9 cellular contexts compared by ENCODE assay signal in the genomic region with DNA sequence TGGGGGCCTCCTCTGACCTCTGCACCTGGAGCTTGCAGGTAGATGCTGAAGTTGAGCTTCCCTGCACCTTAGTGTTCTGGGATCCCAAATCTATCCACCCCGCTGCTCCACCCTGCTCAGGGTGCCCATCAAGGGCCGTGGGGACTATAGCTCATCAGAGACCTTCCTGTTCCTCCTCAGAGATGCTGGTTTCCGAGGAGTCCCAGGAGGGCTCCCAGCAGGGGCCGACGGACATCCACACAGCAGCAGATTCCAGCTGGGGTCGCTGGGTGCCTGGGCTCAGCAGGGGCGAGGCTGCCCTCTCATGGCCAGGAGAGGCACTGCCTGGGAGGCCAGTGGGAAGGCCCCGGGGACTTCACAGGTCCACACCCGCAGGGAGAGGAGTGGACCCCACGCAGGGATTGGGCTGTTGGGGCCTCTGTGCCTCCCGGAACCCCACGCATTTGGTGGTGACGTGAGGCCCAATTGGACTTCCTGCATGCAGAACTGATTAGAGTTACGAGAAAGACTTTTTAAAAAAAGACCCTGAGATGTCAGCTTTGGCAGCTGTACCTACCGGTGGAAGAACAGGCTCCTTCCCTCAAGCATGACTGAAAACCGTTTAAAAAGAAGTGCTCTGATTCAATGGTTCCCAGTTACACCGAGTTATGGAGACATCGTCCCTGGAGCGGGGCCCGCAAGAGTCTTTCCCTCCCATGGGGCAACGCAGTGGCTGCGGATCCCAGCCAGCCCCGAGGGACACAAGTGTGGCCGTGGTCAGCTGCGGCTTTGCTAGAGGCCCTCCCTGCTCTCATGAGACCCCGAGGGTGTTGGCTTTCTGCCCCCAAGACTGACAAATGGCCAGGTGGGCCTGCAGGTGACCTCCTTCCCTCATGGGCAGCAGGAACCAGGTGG. TPM values are rescaled to one million over a fixed set of nuclear protein-coding genes. Genes with fewer than 3 reads are reported as not detected.
DNase-seq lines count a peak whose midpoint lies in the region; ATAC-seq and TF ChIP-seq lines count a peak whose summit lies in the region.
"Had no signal": no experiment of that assay in that cellular context is flagged by ENCODE, and none has a peak within 500 bp of the region (broad histone marks: within the 10 kb centered on the region; RNA-seq: fewer than 3 reads in every experiment).

No MANE protein-coding gene starts in this region.

- no peak overlapping the region for H3K27ac ChIP-seq in CD8-positive, alpha-beta T cell (ENCODE audit: low read depth, low read length)
- H3K27ac ChIP-seq: SK-N-MC had no signal

- peak overlapping the region; percentile 41 for H3K27ac Mint-ChIP-seq in CD8-positive, alpha-beta T cell
- H3K27ac Mint-ChIP-seq in activated naive CD8-positive, alpha-beta T cell treated with anti-CD3 and anti-CD28 coated beads, Interleukin-2, amount 10 ng/mL, durations not matched to agents 7 days and 5 days = peak overlapping the region; percentile 98

- ATAC-seq in CD8-positive, alpha-beta T cell = peak; percentile 86
- ATAC-seq in GM21360 (IDR thresholded peaks at IDR 0.05; ENCODE audit: unreplicated experiment) = peak; percentile 48
- ATAC-seq in activated naive CD8-positive, alpha-beta T cell treated with anti-CD3 and anti-CD28 coated beads, Interleukin-2, amount 10 ng/mL, durations not matched to agents 7 days and 5 days (ENCODE audit: low read depth) = peak; percentile 48
- ATAC-seq in Right ventricle myocardium superior (ENCODE audit: poor library complexity) = peak; percentile 87
- no peak for ATAC-seq in GM19395 (IDR thresholded peaks at IDR 0.05; ENCODE audit: unreplicated experiment)

- intact Hi-C loops in CD8-positive, alpha-beta T cell (cut with DNase I, micrococcal nuclease) = loop anchor here (1.0 to 5.0 kb wide), 5 partner anchors 117 to 315 kb away; a partner anchor contains a TSS
- intact Hi-C loops in Right ventricle myocardium superior (cut with DNase I) = loop anchor here (5.0 kb wide), 1 partner anchor 115 kb away; no protein-coding TSS in a partner anchor

- CTCF ChIA-PET in CD8-positive, alpha-beta T cell (lab: Charles Lee) = interaction anchor here (0.6 to 2.4 kb wide), 23 partner anchors 9 to 206 kb away, joined by 3 to 26 read pairs (median 4); no protein-coding TSS in a partner anchor

- TF ChIP-seq CTCF in CD8-positive, alpha-beta T cell (IDR thresholded peaks at IDR 0.05) = peak; percentile 82
- peak; percentile 99 for TF ChIP-seq CTCF in LNCAP (IDR thresholded peaks at IDR 0.05)

- no peaks in the 10 kb centered on the region for H3K9me3 ChIP-seq in CD8-positive, alpha-beta T cell (ENCODE audit: low read length)

- no peak overlapping the region for H3K4me3 Mint-ChIP-seq in CD8-positive, alpha-beta T cell
- H3K4me3 Mint-ChIP-seq in activated naive CD8-positive, alpha-beta T cell treated with anti-CD3 and anti-CD28 coated beads, Interleukin-2, amount 10 ng/mL, durations not matched to agents 7 days and 5 days = peak overlapping the region; percentile 63

- DNase-seq in CD8-positive, alpha-beta T cell = peak; percentile 44 to 81 (median 63)
- DNase-seq in SKM-1 treated with dmso at 0.1 percent for 144 hours (lab: John Stamatoyannopoulos, UW; ENCODE audit: unreplicated experiment) = peak; percentile 67
- DNase-seq in activated naive CD8-positive, alpha-beta T cell treated with anti-CD3 and anti-CD28 coated beads, Interleukin-2, amount 10 ng/mL, durations not matched to agents 7 days and 5 days = peak; percentile 85
- peak; percentile 88 for DNase-seq in Right ventricle myocardium superior
- peak; percentile 45 for DNase-seq in renal cortical epithelial cell (ENCODE audit: low read depth)

- H3K27me3 Mint-ChIP-seq in CD8-positive, alpha-beta T cell (ENCODE audit: low read depth) = no peaks in the 10 kb centered on the region
- peaks cover 7% of the 10 kb centered on the region for H3K27me3 Mint-ChIP-seq in activated naive CD8-positive, alpha-beta T cell treated with anti-CD3 and anti-CD28 coated beads, Interleukin-2, amount 10 ng/mL, durations not matched to agents 7 days and 5 days

- H3K4me1 ChIP-seq in CD8-positive, alpha-beta T cell (ENCODE audit: insufficient read depth, low read length) = peaks cover 26% of the 10 kb centered on the region

- POLR2A ChIA-PET in CD8-positive, alpha-beta T cell (lab: Charles Lee) = interaction anchor here (0.7 to 1.3 kb wide), 3 partner anchors 14 to 118 kb away, joined by 3 to 4 read pairs (median 4); no protein-coding TSS in a partner anchor
- POLR2A ChIA-PET in activated naive CD8-positive, alpha-beta T cell treated with anti-CD3 and anti-CD28 coated beads, Interleukin-2, amount 10 ng/mL, durations not matched to agents 7 days and 5 days (lab: Charles Lee) = interaction anchor here (0.5 to 4.3 kb wide), 8 partner anchors 14 to 222 kb away, joined by 3 to 38 read pairs (median 4); a partner anchor contains a TSS

- no peaks in the 10 kb centered on the region for H3K9me3 Mint-ChIP-seq in CD8-positive, alpha-beta T cell
- H3K9me3 Mint-ChIP-seq in activated naive CD8-positive, alpha-beta T cell treated with anti-CD3 and anti-CD28 coated beads, Interleukin-2, amount 10 ng/mL, durations not matched to agents 7 days and 5 days = no peaks in the 10 kb centered on the region

- H3K4me1 Mint-ChIP-seq in CD8-positive, alpha-beta T cell (ENCODE audit: low read depth) = peaks cover 22% of the 10 kb centered on the region
- H3K4me1 Mint-ChIP-seq in activated naive CD8-positive, alpha-beta T cell treated with anti-CD3 and anti-CD28 coated beads, Interleukin-2, amount 10 ng/mL, durations not matched to agents 7 days and 5 days = peaks cover 35% of the 10 kb centered on the region

- no peaks in the 10 kb centered on the region for H3K36me3 Mint-ChIP-seq in CD8-positive, alpha-beta T cell
- H3K36me3 Mint-ChIP-seq in activated naive CD8-positive, alpha-beta T cell treated with anti-CD3 and anti-CD28 coated beads, Interleukin-2, amount 10 ng/mL, durations not matched to agents 7 days and 5 days = no peaks in the 10 kb centered on the region

- H3K27me3 ChIP-seq in CD8-positive, alpha-beta T cell (ENCODE audit: insufficient read depth, low read length) = no peaks in the 10 kb centered on the region

- no peak overlapping the region for H3K4me3 ChIP-seq in CD8-positive, alpha-beta T cell (ENCODE audit: low read depth, low read length)
- H3K4me3 ChIP-seq: SK-N-MC had no signal

- H3K36me3 ChIP-seq in CD8-positive, alpha-beta T cell (ENCODE audit: insufficient read depth, low read length) = no peaks in the 10 kb centered on the region

RNA-seq across cellular contexts. Expression of a gene that starts 25.3 kb away (rescaled TPM):
- 1 to 10 TPM; 4.5 to 4.7 TPM for total RNA-seq in CD8-positive, alpha-beta T cell
- total RNA-seq in activated naive CD8-positive, alpha-beta T cell treated with anti-CD3 and anti-CD28 coated beads, Interleukin-2, amount 10 ng/mL, durations not matched to agents 7 days and 5 days = 10 to 100 TPM; 57.5 to 61.9 TPM
- total RNA-seq in Right ventricle myocardium superior (12.1 TPM), renal cortical epithelial cell (6.1 and 30.7 TPM in 2 replicates)
